1 cellular context compared by ENCODE assay signal in the genomic region with DNA sequence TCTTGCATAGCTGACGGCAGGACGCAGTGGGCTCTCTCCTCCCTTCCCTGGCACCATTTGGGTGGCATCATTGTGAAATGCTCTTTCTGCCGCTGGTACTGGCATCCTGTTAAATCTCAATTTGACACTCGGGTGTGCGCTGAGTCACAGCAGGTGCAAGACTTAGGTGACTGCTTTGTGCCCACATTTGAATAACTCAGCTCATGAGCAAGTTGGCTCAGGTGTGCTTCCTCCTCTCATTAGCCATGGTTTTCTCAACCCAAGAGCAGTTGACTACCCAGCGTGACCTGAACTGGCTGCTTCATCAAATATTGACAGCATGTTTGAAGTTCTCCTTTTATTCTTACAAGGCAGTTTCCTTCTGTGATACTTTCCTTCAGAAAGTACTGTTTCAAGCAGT.
A peak's percentile ranks its signal among the peaks of the same experiment; 100 is the strongest.
TF ChIP-seq lines count a peak whose summit lies in the region.

No MANE protein-coding gene starts in this region.

TF ChIP-seq in GM12878, 131 proteins besides CTCF, POLR2A, EP300 and RAD21:
- no peak for TF ChIP-seq YBX1 (IDR thresholded peaks at IDR 0.05)
- no peak for TF ChIP-seq TCF3 (IDR thresholded peaks at IDR 0.05; ENCODE audit: borderline replicate concordance, insufficient read depth, low read depth, low read length)
- TF ChIP-seq IRF4 (IDR thresholded peaks at IDR 0.05; ENCODE audit: low read depth, low read length): no peak
- TF ChIP-seq, protein P1, sequence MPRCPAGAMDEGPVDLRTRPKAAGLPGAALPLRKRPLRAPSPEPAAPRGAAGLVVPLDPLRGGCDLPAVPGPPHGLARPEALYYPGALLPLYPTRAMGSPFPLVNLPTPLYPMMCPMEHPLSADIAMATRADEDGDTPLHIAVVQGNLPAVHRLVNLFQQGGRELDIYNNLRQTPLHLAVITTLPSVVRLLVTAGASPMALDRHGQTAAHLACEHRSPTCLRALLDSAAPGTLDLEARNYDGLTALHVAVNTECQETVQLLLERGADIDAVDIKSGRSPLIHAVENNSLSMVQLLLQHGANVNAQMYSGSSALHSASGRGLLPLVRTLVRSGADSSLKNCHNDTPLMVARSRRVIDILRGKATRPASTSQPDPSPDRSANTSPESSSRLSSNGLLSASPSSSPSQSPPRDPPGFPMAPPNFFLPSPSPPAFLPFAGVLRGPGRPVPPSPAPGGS (IDR thresholded peaks at IDR 0.05; ENCODE audit: borderline replicate concordance, insufficient read depth, low read depth, low read length, poor library complexity, severe bottlenecking): peak; percentile 33
- no peak for TF ChIP-seq MEF2B (IDR thresholded peaks at IDR 0.05; ENCODE audit: partially characterized antibody, poor library complexity, severe bottlenecking)
- TF ChIP-seq NFXL1 (IDR thresholded peaks at IDR 0.05; ENCODE audit: borderline replicate concordance): no peak
- no peak for TF ChIP-seq POLR2AphosphoS2 (IDR thresholded peaks at IDR 0.05; ENCODE audit: low read depth, low read length)
- no peak for TF ChIP-seq FOXK2 (IDR thresholded peaks at IDR 0.05)
- TF ChIP-seq, protein P2, sequence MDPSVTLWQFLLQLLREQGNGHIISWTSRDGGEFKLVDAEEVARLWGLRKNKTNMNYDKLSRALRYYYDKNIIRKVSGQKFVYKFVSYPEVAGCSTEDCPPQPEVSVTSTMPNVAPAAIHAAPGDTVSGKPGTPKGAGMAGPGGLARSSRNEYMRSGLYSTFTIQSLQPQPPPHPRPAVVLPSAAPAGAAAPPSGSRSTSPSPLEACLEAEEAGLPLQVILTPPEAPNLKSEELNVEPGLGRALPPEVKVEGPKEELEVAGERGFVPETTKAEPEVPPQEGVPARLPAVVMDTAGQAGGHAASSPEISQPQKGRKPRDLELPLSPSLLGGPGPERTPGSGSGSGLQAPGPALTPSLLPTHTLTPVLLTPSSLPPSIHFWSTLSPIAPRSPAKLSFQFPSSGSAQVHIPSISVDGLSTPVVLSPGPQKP (IDR thresholded peaks at IDR 0.05; ENCODE audit: low read depth, low read length): no peak
- TF ChIP-seq ZNF622 (IDR thresholded peaks at IDR 0.05): no peak
- no peak for TF ChIP-seq BRCA1 (IDR thresholded peaks at IDR 0.05; ENCODE audit: low read depth, low read length)
- no peak for TF ChIP-seq NR2C1 (IDR thresholded peaks at IDR 0.05)
- no peak for TF ChIP-seq SMARCA5 (IDR thresholded peaks at IDR 0.05)
- TF ChIP-seq RFX5 (IDR thresholded peaks at IDR 0.05; ENCODE audit: low read depth, low read length): no peak
- TF ChIP-seq, protein P3, sequence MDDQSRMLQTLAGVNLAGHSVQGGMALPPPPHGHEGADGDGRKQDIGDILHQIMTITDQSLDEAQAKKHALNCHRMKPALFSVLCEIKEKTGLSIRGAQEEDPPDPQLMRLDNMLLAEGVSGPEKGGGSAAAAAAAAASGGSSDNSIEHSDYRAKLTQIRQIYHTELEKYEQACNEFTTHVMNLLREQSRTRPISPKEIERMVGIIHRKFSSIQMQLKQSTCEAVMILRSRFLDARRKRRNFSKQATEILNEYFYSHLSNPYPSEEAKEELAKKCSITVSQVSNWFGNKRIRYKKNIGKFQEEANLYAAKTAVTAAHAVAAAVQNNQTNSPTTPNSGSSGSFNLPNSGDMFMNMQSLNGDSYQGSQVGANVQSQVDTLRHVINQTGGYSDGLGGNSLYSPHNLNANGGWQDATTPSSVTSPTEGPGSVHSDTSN (IDR thresholded peaks at IDR 0.05; ENCODE audit: insufficient replicate concordance, low read depth, low read length): peak; percentile 21
- TF ChIP-seq JUND (IDR thresholded peaks at IDR 0.05; ENCODE audit: low read depth, low read length): no peak
- no peak for TF ChIP-seq MEF2A (IDR thresholded peaks at IDR 0.05; ENCODE audit: insufficient read depth, low read depth, low read length)
- TF ChIP-seq, protein P4, sequence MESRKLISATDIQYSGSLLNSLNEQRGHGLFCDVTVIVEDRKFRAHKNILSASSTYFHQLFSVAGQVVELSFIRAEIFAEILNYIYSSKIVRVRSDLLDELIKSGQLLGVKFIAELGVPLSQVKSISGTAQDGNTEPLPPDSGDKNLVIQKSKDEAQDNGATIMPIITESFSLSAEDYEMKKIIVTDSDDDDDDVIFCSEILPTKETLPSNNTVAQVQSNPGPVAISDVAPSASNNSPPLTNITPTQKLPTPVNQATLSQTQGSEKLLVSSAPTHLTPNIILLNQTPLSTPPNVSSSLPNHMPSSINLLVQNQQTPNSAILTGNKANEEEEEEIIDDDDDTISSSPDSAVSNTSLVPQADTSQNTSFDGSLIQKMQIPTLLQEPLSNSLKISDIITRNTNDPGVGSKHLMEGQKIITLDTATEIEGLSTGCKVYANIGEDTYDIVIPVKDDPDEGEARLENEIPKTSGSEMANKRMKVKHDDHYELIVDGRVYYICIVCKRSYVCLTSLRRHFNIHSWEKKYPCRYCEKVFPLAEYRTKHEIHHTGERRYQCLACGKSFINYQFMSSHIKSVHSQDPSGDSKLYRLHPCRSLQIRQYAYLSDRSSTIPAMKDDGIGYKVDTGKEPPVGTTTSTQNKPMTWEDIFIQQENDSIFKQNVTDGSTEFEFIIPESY (IDR thresholded peaks at IDR 0.05): no peak
